Comparison of ENCODE assay signal across 7 cellular contexts in the genomic region with DNA sequence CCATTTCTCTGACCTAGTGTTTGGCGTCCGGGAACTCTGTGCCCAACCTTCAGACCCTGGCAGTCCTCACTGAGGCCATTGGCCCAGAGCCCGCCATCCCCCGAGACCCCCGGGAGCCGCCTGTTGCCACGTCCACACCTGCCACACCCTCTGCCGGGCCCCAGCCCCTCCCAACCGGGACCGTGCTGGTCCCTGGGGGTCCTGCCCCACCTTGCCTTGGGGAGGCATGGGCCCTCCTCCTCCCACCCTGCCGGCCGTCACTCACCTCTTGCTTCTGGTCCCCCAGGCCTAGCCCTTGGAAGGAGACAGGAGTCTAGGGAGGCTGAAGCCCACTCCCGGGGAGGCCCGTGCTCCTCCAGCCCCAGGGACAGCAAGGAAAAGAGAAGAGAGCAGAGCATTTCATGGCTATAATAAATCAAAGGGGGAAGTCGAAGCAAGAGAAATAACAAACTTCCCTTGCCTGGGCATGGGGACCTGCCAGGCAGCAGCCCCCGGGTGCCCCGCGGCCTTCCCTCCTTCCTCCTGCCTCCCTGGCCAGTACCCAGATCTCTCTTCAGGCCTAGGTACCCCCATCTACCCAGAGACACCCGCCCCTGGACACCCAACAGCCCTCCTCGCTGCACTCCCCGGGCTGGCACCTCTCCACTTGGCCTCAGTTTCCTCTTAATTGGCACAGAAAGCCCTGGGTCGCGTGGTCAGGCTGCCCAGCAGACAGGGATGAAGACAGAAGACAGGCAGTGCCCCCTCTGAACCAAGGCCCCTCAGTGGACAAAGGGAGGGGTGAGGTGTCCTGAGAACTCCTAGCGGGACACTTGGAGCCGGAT. TPM values are rescaled to one million over a fixed set of nuclear protein-coding genes. Genes with fewer than 3 reads are reported as not detected.
DNase-seq lines count a peak whose midpoint lies in the region; ATAC-seq and TF ChIP-seq lines count a peak whose summit lies in the region.
"Had no signal": no experiment of that assay in that cellular context is flagged by ENCODE, and none has a peak within 500 bp of the region (broad histone marks: within the 10 kb centered on the region; RNA-seq: fewer than 3 reads in every experiment).

No MANE protein-coding gene starts in this region.

- CTCF ChIA-PET in Calu3 (lab: Charles Lee) = no interaction called here

- no peak overlapping the region for H3K4me3 ChIP-seq in right atrium auricular region
- H3K4me3 ChIP-seq in upper lobe of right lung = peak overlapping the region; percentile 25

- no peaks in the 10 kb centered on the region for H3K27me3 Mint-ChIP-seq in activated naive CD4-positive, alpha-beta T cell treated with anti-CD3 and anti-CD28 coated beads, Interleukin-2, amount 50 U/mL, for 24 hours
- peaks cover 6% of the 10 kb centered on the region for H3K27me3 Mint-ChIP-seq in Calu3 (ENCODE audit: unreplicated experiment)

- intact Hi-C loops in upper lobe of right lung (cut with DNase I) = no loop called here
- intact Hi-C loops in Calu3 (cut with micrococcal nuclease; ENCODE audit: unreplicated experiment) = no loop called here

- peaks cover 47% of the 10 kb centered on the region for H3K4me1 Mint-ChIP-seq in activated naive CD4-positive, alpha-beta T cell treated with anti-CD3 and anti-CD28 coated beads, Interleukin-2, amount 50 U/mL, for 24 hours
- no peaks in the 10 kb centered on the region for H3K4me1 Mint-ChIP-seq in Calu3 (ENCODE audit: low read depth, unreplicated experiment)

- H3K36me3 ChIP-seq in right atrium auricular region (no peaks in the 10 kb centered on the region), upper lobe of right lung (no peaks in the 10 kb centered on the region)

- H3K27ac ChIP-seq in right atrium auricular region (peak overlapping the region; percentile 56 to 84), upper lobe of right lung (peak overlapping the region; percentile 95)

- H3K27me3 ChIP-seq in right atrium auricular region (no peaks in the 10 kb centered on the region), upper lobe of right lung (no peaks in the 10 kb centered on the region)

- H3K9me3 ChIP-seq in right atrium auricular region (no peaks in the 10 kb centered on the region), upper lobe of right lung (no peaks in the 10 kb centered on the region)

- H3K9me3 Mint-ChIP-seq in activated naive CD4-positive, alpha-beta T cell treated with anti-CD3 and anti-CD28 coated beads, Interleukin-2, amount 50 U/mL, for 24 hours = no peaks in the 10 kb centered on the region
- H3K9me3 Mint-ChIP-seq in Calu3 (ENCODE audit: low read depth, unreplicated experiment) = no peaks in the 10 kb centered on the region

- H3K4me1 ChIP-seq in right atrium auricular region (peaks cover 0 to 31% of the 10 kb centered on the region in 2 donors), upper lobe of right lung (peaks cover 30% of the 10 kb centered on the region)

- no peak for DNase-seq in activated naive CD4-positive, alpha-beta T cell treated with Interleukin-2 at 50 U/mL for 16 hours
- DNase-seq in right atrium auricular region (ENCODE audit: low spot score) (no peak), upper lobe of right lung (no peak), T-helper 9 cell (no peak), Calu3 (no peak)
- DNase-seq: NCI-H1930 had no signal

- no peaks in the 10 kb centered on the region for H3K36me3 Mint-ChIP-seq in activated naive CD4-positive, alpha-beta T cell treated with anti-CD3 and anti-CD28 coated beads, Interleukin-2, amount 50 U/mL, for 24 hours
- H3K36me3 Mint-ChIP-seq in Calu3 (ENCODE audit: insufficient read depth, unreplicated experiment) = no peaks in the 10 kb centered on the region

- peak overlapping the region; percentile 98 for H3K27ac Mint-ChIP-seq in activated naive CD4-positive, alpha-beta T cell treated with anti-CD3 and anti-CD28 coated beads, Interleukin-2, amount 50 U/mL, for 24 hours
- no peak overlapping the region for H3K27ac Mint-ChIP-seq in Calu3 (ENCODE audit: unreplicated experiment)

- no TSS peak for BruUV-seq in Calu3 (replicated peaks; lab: Mats Ljungman, UMichigan)

- ATAC-seq in upper lobe of right lung = no peak

- no peak for TF ChIP-seq CTCF in right atrium auricular region (IDR thresholded peaks at IDR 0.05)
- no peak for TF ChIP-seq CTCF in upper lobe of right lung (IDR thresholded peaks at IDR 0.05)
- no peak for TF ChIP-seq CTCF in Calu3 (IDR thresholded peaks at IDR 0.05; ENCODE audit: unreplicated experiment)

- peak overlapping the region; percentile 58 for H3K4me3 Mint-ChIP-seq in activated naive CD4-positive, alpha-beta T cell treated with anti-CD3 and anti-CD28 coated beads, Interleukin-2, amount 50 U/mL, for 24 hours
- H3K4me3 Mint-ChIP-seq in Calu3 (ENCODE audit: low read depth, unreplicated experiment) = no peak overlapping the region

RNA-seq across cellular contexts. Expression of gene SLC39A13, which starts 13.0 kb away (rescaled TPM):
- total RNA-seq in right atrium auricular region (10 to 100 TPM; 78.4 to 79.8 TPM), upper lobe of right lung (62.0 TPM), Calu3 (2022) (23.8 and 24.3 TPM in 2 replicates)

RNA-seq across cellular contexts. Expression of gene SPI1, which starts 17.1 kb away (rescaled TPM):
- total RNA-seq in right atrium auricular region (10 to 100 TPM in 1 of 2 donors, 1 to 10 TPM in 1; 7.5 to 23.1 TPM), upper lobe of right lung (168 TPM), Calu3 (2022) (not detected in 2 replicates)

RNA-seq across cellular contexts. Expression of gene PSMC3, which starts 30.8 kb away (rescaled TPM):
- 100 to 1,000 TPM; 130 to 177 TPM for total RNA-seq in right atrium auricular region
- 79.4 TPM for total RNA-seq in upper lobe of right lung
- total RNA-seq in Calu3 (2022) = 154 and 173 TPM in 2 replicates

RNA-seq across cellular contexts. Expression of gene MYBPC3, which starts 42.9 kb away (rescaled TPM):
- 1,000 to 10,000 TPM in 1 of 2 donors, 100 to 1,000 TPM in 1; 797 to 1,210 TPM for total RNA-seq in right atrium auricular region
- total RNA-seq in upper lobe of right lung = 0.96 TPM
- not detected in 2 replicates for total RNA-seq in Calu3 (2022)

RNA-seq across cellular contexts. Expression of gene RAPSN, which starts 53.5 kb away (rescaled TPM):
- not detected for total RNA-seq in right atrium auricular region
- 0.64 TPM for total RNA-seq in upper lobe of right lung
- 1.8 and 3.6 TPM in 2 replicates for total RNA-seq in Calu3 (2022)
